8 cellular contexts compared by ENCODE assay signal in genomic region chr3:113825090-113825489, GRCh38. TPM values are rescaled to one million over a fixed set of nuclear protein-coding genes. Genes with fewer than 3 reads are reported as not detected.
A peak's percentile ranks its signal among the peaks of the same experiment; 100 is the strongest.
DNase-seq lines count a peak whose midpoint lies in the region; ATAC-seq and TF ChIP-seq lines count a peak whose summit lies in the region.

No MANE protein-coding gene starts in this region.

- peak; percentile 23; the same call in 1 of the 2 replicates for TF ChIP-seq CTCF in GM12874 (IDR thresholded peaks at IDR 0.05; ENCODE audit: insufficient read depth, low read depth, low read length)

- intact Hi-C loops in Right ventricle myocardium inferior (cut with DNase I): no loop called here

- no peaks in the 10 kb centered on the region for H3K36me3 ChIP-seq in Karpas-422 (ENCODE audit: insufficient read depth, low read length)

- no peaks in the 10 kb centered on the region for H3K27me3 ChIP-seq in Karpas-422 (ENCODE audit: low read length)

- no peak overlapping the region for H2AFZ ChIP-seq in Karpas-422 (ENCODE audit: low read length)

- DNase-seq in HuH-7 (ENCODE audit: low spot score) (peak; percentile 38), glomerular visceral epithelial cell (ENCODE audit: extremely low spot score) (peak; percentile 63), NCI-H1092 (lab: John Stamatoyannopoulos, UW) (no peak), Karpas-422 (no peak), Right ventricle myocardium inferior (ENCODE audit: missing footprints) (no peak), NCI-H1417 (lab: John Stamatoyannopoulos, UW) (no peak)

- H3K27ac ChIP-seq in Karpas-422 (ENCODE audit: low read length): no peak overlapping the region

- no peaks in the 10 kb centered on the region for H4K20me1 ChIP-seq in Karpas-422 (ENCODE audit: insufficient read depth, low read depth, low read length)

- no peaks in the 10 kb centered on the region for H3K9me2 ChIP-seq in Karpas-422 (replicated peaks; ENCODE audit: insufficient read depth, low read length)

- peak; percentile 81 for ATAC-seq in GM21723 (IDR thresholded peaks at IDR 0.05; ENCODE audit: unreplicated experiment)
- ATAC-seq in Right ventricle myocardium inferior: no peak

- no peaks in the 10 kb centered on the region for H3K79me2 ChIP-seq in Karpas-422 (ENCODE audit: low read length)

- H3K4me3 ChIP-seq in Karpas-422 (ENCODE audit: low read length): no peak overlapping the region

- H3K9me3 ChIP-seq in Karpas-422 (ENCODE audit: low read length): no peaks in the 10 kb centered on the region

- peaks cover 8% of the 10 kb centered on the region for H3K4me1 ChIP-seq in Karpas-422 (ENCODE audit: low read length)

- no peak overlapping the region for H3K4me2 ChIP-seq in Karpas-422 (ENCODE audit: low read depth, low read length, poor library complexity, severe bottlenecking)

- no peak overlapping the region for H3K9ac ChIP-seq in Karpas-422 (ENCODE audit: low read length)

RNA-seq across cellular contexts. Expression of gene GRAMD1C, which starts 13.5 kb away (rescaled TPM):
- 1.4 and 4.0 TPM in 2 replicates for total RNA-seq in Karpas-422 (2014; rRNA removed; shearing (Covaris generic); ENCODE audit: low replicate concordance)
- 2.4 TPM for total RNA-seq in Right ventricle myocardium inferior

Comparison
In these comparisons a context has a peak if more than half of its experiments do, and no peak if none do; other contexts are left out.
1. DNase-seq: peak in HuH-7 (single experiment) and glomerular visceral epithelial cell (single experiment); none in NCI-H1092 (single experiment), Karpas-422 (single experiment), Right ventricle myocardium inferior (single experiment) and NCI-H1417 (0 of 3).